ENCODE assay signal across 8 cellular contexts in genomic region chr5:75236322-75237316, GRCh38. TPM values are rescaled to one million over a fixed set of nuclear protein-coding genes. Genes with fewer than 3 reads are reported as not detected.
DNase-seq lines count a peak whose midpoint lies in the region; ATAC-seq and TF ChIP-seq lines count a peak whose summit lies in the region.

Gene ANKRD31, minus strand, starts transcription at chr5:75236878. Its CDS starts 192 bp downstream, at chr5:75236686.

- no peaks in the 10 kb centered on the region for H3K9me3 Mint-ChIP-seq in progenitor cell of endocrine pancreas (ENCODE audit: low read depth)

- H3K9me3 ChIP-seq in adrenal gland (replicated peaks in 1 of 3), result no peaks in the 10 kb centered on the region
- H3K9me3 ChIP-seq in upper lobe of right lung, result no peaks in the 10 kb centered on the region

- H3K36me3 ChIP-seq in adrenal gland (replicated peaks in 1 of 2) (no peaks in the 10 kb centered on the region), upper lobe of right lung (no peaks in the 10 kb centered on the region)

- H3K27ac ChIP-seq in adrenal gland (peak within 1 kb of the TSS in 4 of 5 donors; percentile 45 to 86 (median 76)), upper lobe of right lung (peak within 1 kb of the TSS; percentile 78)

- peak within 1 kb of the TSS; percentile 92 for H3K27ac Mint-ChIP-seq in progenitor cell of endocrine pancreas

- H3K27me3 Mint-ChIP-seq in progenitor cell of endocrine pancreas, result no peaks in the 10 kb centered on the region

- no peaks in the 10 kb centered on the region for H3K36me3 Mint-ChIP-seq in progenitor cell of endocrine pancreas (ENCODE audit: insufficient read depth)

- H3K4me1 Mint-ChIP-seq in progenitor cell of endocrine pancreas (ENCODE audit: low read depth), result peaks cover 16% of the 10 kb centered on the region

- WGBS in adrenal gland, 4 donors, result 1 to 4% (median 3%) methylated on average over 31 to 58 of the region's 58 CpGs

- H3K27me3 ChIP-seq in adrenal gland (no peaks in the 10 kb centered on the region), upper lobe of right lung (no peaks in the 10 kb centered on the region)

- H3K4me1 ChIP-seq in adrenal gland (replicated peaks in 1 of 2) (peaks cover 0 to 12% of the 10 kb centered on the region in 2 donors), upper lobe of right lung (peaks cover 5% of the 10 kb centered on the region)

- H3K4me3 ChIP-seq in adrenal gland (peak within 1 kb of the TSS; percentile 3 to 93 (median 52)), upper lobe of right lung (peak within 1 kb of the TSS; percentile 72)

- peak within 1 kb of the TSS; percentile 89 for H3K4me3 Mint-ChIP-seq in progenitor cell of endocrine pancreas (ENCODE audit: low read depth)

- DNase-seq in NCI-H1092 treated with DMSO at 0.1 percent for 48 hours (lab: John Stamatoyannopoulos, UW) (peak; percentile 70), SW 1271 (lab: John Stamatoyannopoulos, UW) (peak; percentile 54 to 84), adrenal gland (peak; percentile 80 to 90 (median 88)), left cardiac atrium (peak; percentile 90), progenitor cell of endocrine pancreas (ENCODE audit: low spot score, unreplicated experiment) (peak; percentile 65), upper lobe of right lung (peak; percentile 95)

- peak; percentile 59 to 66 for TF ChIP-seq POLR2A in adrenal gland (IDR thresholded peaks at IDR 0.05)

- ATAC-seq in HG02623 (IDR thresholded peaks at IDR 0.05; ENCODE audit: unreplicated experiment) (peak; percentile 100), left cardiac atrium (peak; percentile 100), upper lobe of right lung (peak; percentile 100)

- TF ChIP-seq CTCF in GM12873 (IDR thresholded peaks at IDR 0.05; ENCODE audit: insufficient read depth, low read depth, low read length, missing control alignments), result peak; percentile 76
- peak; percentile 29 to 97 (median 78) for TF ChIP-seq CTCF in adrenal gland (IDR thresholded peaks at IDR 0.05)
- peak; percentile 92 for TF ChIP-seq CTCF in progenitor cell of endocrine pancreas (IDR thresholded peaks at IDR 0.05; ENCODE audit: unreplicated experiment)
- TF ChIP-seq CTCF in upper lobe of right lung (IDR thresholded peaks at IDR 0.05), result peak; percentile 81

- intact Hi-C loops in adrenal gland (cut with DNase I), result loop anchor here in 1 of 2 donors (10.0 kb wide), 2 partner anchors 182 to 278 kb away; partner anchors contain the start of genes CERT1, GCNT4 and POLK
- intact Hi-C loops in left cardiac atrium (cut with DNase I), result loop anchor here (2.0 to 10.0 kb wide), 4 partner anchors 101 to 1018 kb away; partner anchors contain the start of gene HMGCR (in 1 of the 2)
- intact Hi-C loops in upper lobe of right lung (cut with DNase I), result loop anchor here (10.0 kb wide), 1 partner anchor 448 kb away; no protein-coding TSS in a partner anchor

RNA-seq across cellular contexts. Expression of gene ANKRD31, which starts in this region (rescaled TPM):
- under 1 TPM; 0.06 to 0.88 (median 0.43) TPM for total RNA-seq in adrenal gland
- under 1 TPM; 0.13 to 0.31 (median 0.16) TPM for polyA plus RNA-seq in adrenal gland
- total RNA-seq in left cardiac atrium, result under 1 TPM; 0.06 to 0.08 TPM
- 0.55 and 0.80 TPM in 2 replicates for total RNA-seq in progenitor cell of endocrine pancreas
- 0.14 TPM for total RNA-seq in upper lobe of right lung

Comparison
In these comparisons a context has a peak if more than half of its experiments do, and no peak if none do; other contexts are left out.
1. Peak in every context shown above with its lines: DNase-seq, ATAC-seq, H3K4me3 ChIP-seq and H3K27ac ChIP-seq.
2. Peak in DNase-seq, H3K4me3 ChIP-seq and H3K27ac ChIP-seq in adrenal gland; RNA of the gene not detected or under 1 TPM.
3. Peak in DNase-seq and ATAC-seq in left cardiac atrium; RNA of the gene not detected or under 1 TPM.
4. Peak in DNase-seq in progenitor cell of endocrine pancreas; RNA of the gene not detected or under 1 TPM.
5. Peak in DNase-seq, ATAC-seq, H3K4me3 ChIP-seq and H3K27ac ChIP-seq in upper lobe of right lung; RNA of the gene not detected or under 1 TPM.